1 cellular context compared by ENCODE assay signal in the genomic region with DNA sequence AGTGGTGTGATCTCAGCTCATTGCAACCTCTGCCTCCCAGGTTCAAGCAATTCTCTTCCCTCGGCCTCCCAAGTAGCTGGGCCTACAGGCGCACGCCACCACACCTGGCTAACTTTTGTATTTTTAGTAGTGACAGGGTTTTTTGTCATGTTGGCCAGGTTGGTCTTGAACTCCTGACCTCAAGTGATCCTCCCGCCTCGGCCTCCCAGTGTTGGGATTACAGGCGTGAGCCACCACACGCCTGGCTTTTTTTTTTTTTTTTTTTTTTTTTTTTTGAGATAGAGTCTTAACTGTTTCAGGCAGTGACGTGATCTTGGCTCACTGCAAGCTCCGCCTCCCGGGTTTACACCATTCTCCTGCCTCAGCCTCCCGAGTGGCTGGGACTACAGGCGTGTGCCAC. TPM values are rescaled to one million over a fixed set of nuclear protein-coding genes. Genes with fewer than 3 reads are reported as not detected.
"Had no signal": no experiment of that assay in that cellular context is flagged by ENCODE, and none has a peak within 500 bp of the region (broad histone marks: within the 10 kb centered on the region; RNA-seq: fewer than 3 reads in every experiment).

No MANE protein-coding gene starts in this region.

RNA-seq across cellular contexts. Expression of gene AIFM3, which starts 36.6 kb away (rescaled TPM):
- total RNA-seq: lung microvascular endothelial cell had no signal
